In the genomic region with DNA sequence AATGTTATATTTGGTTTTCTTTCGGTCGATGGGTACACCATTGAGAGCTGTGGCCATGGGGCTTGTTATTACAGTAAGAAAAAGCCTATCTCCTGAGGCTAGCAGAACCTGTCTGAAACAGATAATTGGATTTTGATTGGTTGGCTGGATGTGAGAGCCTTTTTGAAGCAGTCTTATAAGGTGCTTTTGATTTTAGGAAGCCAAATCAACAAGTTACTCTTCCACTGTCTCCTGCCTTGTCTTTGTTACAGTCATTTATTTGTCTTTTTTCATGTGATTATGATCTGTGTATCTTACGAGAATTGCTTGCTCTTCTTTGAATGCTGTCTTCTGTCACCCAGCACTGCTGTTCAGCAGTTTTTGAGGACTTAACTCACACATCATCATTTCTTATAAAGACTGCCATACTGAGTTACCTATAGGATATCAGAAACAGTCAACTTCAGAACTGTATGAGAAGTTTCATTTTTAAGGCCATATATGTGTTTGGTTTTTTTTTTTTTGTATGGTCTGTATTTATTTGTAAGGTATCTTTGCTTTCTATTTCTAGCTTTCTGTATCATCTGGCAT, we compare ENCODE assay signal across 20 cellular contexts. TPM values are rescaled to one million over a fixed set of nuclear protein-coding genes. Genes with fewer than 3 reads are reported as not detected.
A peak's percentile ranks its signal among the peaks of the same experiment; 100 is the strongest.
DNase-seq lines count a peak whose midpoint lies in the region; ATAC-seq and TF ChIP-seq lines count a peak whose summit lies in the region.
"Had no signal": no experiment of that assay in that cellular context is flagged by ENCODE, and none has a peak within 500 bp of the region (broad histone marks: within the 10 kb centered on the region; RNA-seq: fewer than 3 reads in every experiment).

No MANE protein-coding gene starts in this region.

- no peak for ATAC-seq in activated naive CD8-positive, alpha-beta T cell treated with anti-CD3 and anti-CD28 coated beads, Interleukin-2, amount 10 ng/mL, durations not matched to agents 7 days and 5 days (ENCODE audit: low read depth)
- no peak for ATAC-seq in activated naive CD8-positive, alpha-beta T cell treated with anti-CD3 and anti-CD28 coated beads, Interleukin-2, amount 50 U/mL, for 24 hours
- ATAC-seq in gastrocnemius medialis (no peak), GM18498 (IDR thresholded peaks at IDR 0.05; ENCODE audit: unreplicated experiment) (no peak)

- in situ Hi-C loops in gastrocnemius medialis (cut with MboI; ENCODE audit: low sequenced_read_pairs in 4 of 4), result no loop called here

- no peaks in the 10 kb centered on the region for H3K9me3 ChIP-seq in gastrocnemius medialis
- H3K9me3 ChIP-seq: esophagus squamous epithelium, upper lobe of left lung had no signal

- H3K4me3 Mint-ChIP-seq in activated naive CD8-positive, alpha-beta T cell treated with anti-CD3 and anti-CD28 coated beads, Interleukin-2, amount 10 ng/mL, durations not matched to agents 7 days and 5 days, result peak overlapping the region; percentile 33
- H3K4me3 Mint-ChIP-seq in activated naive CD8-positive, alpha-beta T cell treated with anti-CD3 and anti-CD28 coated beads, Interleukin-2, amount 50 U/mL, for 24 hours, result no peak overlapping the region
- no peak overlapping the region for H3K4me3 Mint-ChIP-seq in chondrocyte (ENCODE audit: unreplicated experiment)
- H3K4me3 Mint-ChIP-seq: CD8-positive, alpha-beta memory T cell had no signal

- TF ChIP-seq CTCF in LNCaP clone FGC (IDR thresholded peaks at IDR 0.05; ENCODE audit: control insufficient read depth, extremely low read depth, insufficient read depth), result no peak
- no peak for TF ChIP-seq CTCF in chondrocyte (IDR thresholded peaks at IDR 0.05)
- no peak for TF ChIP-seq CTCF in gastrocnemius medialis (IDR thresholded peaks at IDR 0.05 in 4 of 5, conservative IDR thresholded peaks at IDR 0.05 in 1 of 5)

- no peaks in the 10 kb centered on the region for H3K27me3 Mint-ChIP-seq in activated naive CD8-positive, alpha-beta T cell treated with anti-CD3 and anti-CD28 coated beads, Interleukin-2, amount 10 ng/mL, durations not matched to agents 7 days and 5 days
- H3K27me3 Mint-ChIP-seq in activated naive CD8-positive, alpha-beta T cell treated with anti-CD3 and anti-CD28 coated beads, Interleukin-2, amount 50 U/mL, for 24 hours, result no peaks in the 10 kb centered on the region
- no peaks in the 10 kb centered on the region for H3K27me3 Mint-ChIP-seq in chondrocyte (ENCODE audit: low read depth)

- H3K4me1 Mint-ChIP-seq in activated naive CD8-positive, alpha-beta T cell treated with anti-CD3 and anti-CD28 coated beads, Interleukin-2, amount 10 ng/mL, durations not matched to agents 7 days and 5 days, result peaks cover 18% of the 10 kb centered on the region
- peaks cover 63% of the 10 kb centered on the region for H3K4me1 Mint-ChIP-seq in activated naive CD8-positive, alpha-beta T cell treated with anti-CD3 and anti-CD28 coated beads, Interleukin-2, amount 50 U/mL, for 24 hours
- peaks cover 88% of the 10 kb centered on the region for H3K4me1 Mint-ChIP-seq in chondrocyte (ENCODE audit: low read depth)

- TF ChIP-seq POLR2A in gastrocnemius medialis (IDR thresholded peaks at IDR 0.05), result no peak

- H3K4me3 ChIP-seq in LNCaP clone FGC (ENCODE audit: low read depth, low read length), result peak overlapping the region; percentile 15
- no peak overlapping the region for H3K4me3 ChIP-seq in gastrocnemius medialis
- H3K4me3 ChIP-seq: esophagus squamous epithelium, PC-9, upper lobe of left lung had no signal

- POLR2A ChIA-PET in activated naive CD8-positive, alpha-beta T cell treated with anti-CD3 and anti-CD28 coated beads, Interleukin-2, amount 10 ng/mL, durations not matched to agents 7 days and 5 days (lab: Charles Lee), result no interaction called here

- H3K27me3 ChIP-seq in gastrocnemius medialis, result no peaks in the 10 kb centered on the region
- H3K27me3 ChIP-seq: esophagus squamous epithelium, upper lobe of left lung had no signal

- peaks cover 90 to 93% of the 10 kb centered on the region in 2 donors for H3K4me1 ChIP-seq in gastrocnemius medialis

- H3K27ac ChIP-seq in gastrocnemius medialis, result peak overlapping the region in 3 of 4 donors; percentile 62 to 70 (median 67)
- H3K27ac ChIP-seq: PC-9 had no signal

- no peaks in the 10 kb centered on the region for H3K36me3 ChIP-seq in gastrocnemius medialis
- H3K36me3 ChIP-seq: esophagus squamous epithelium, upper lobe of left lung had no signal

- no peak overlapping the region for H3K27ac Mint-ChIP-seq in activated naive CD8-positive, alpha-beta T cell treated with anti-CD3 and anti-CD28 coated beads, Interleukin-2, amount 10 ng/mL, durations not matched to agents 7 days and 5 days
- no peak overlapping the region for H3K27ac Mint-ChIP-seq in activated naive CD8-positive, alpha-beta T cell treated with anti-CD3 and anti-CD28 coated beads, Interleukin-2, amount 50 U/mL, for 24 hours
- H3K27ac Mint-ChIP-seq in chondrocyte (ENCODE audit: unreplicated experiment), result peak overlapping the region; percentile 71

- intact Hi-C loops in gastrocnemius medialis (cut with DNase I; ENCODE audit: low total_unique reads), result no loop called here

- H3K36me3 Mint-ChIP-seq in activated naive CD8-positive, alpha-beta T cell treated with anti-CD3 and anti-CD28 coated beads, Interleukin-2, amount 10 ng/mL, durations not matched to agents 7 days and 5 days, result peaks cover 12% of the 10 kb centered on the region
- peaks cover 2% of the 10 kb centered on the region for H3K36me3 Mint-ChIP-seq in activated naive CD8-positive, alpha-beta T cell treated with anti-CD3 and anti-CD28 coated beads, Interleukin-2, amount 50 U/mL, for 24 hours (ENCODE audit: low read depth)
- peaks cover 6% of the 10 kb centered on the region for H3K36me3 Mint-ChIP-seq in chondrocyte (ENCODE audit: low read depth)

- DNase-seq in activated naive CD8-positive, alpha-beta T cell treated with anti-CD3 and anti-CD28 coated beads, Interleukin-2, amount 10 ng/mL, durations not matched to agents 7 days and 5 days, result no peak
- DNase-seq in activated naive CD8-positive, alpha-beta T cell treated with anti-CD3 and anti-CD28 coated beads, Interleukin-2, amount 50 U/mL, for 24 hours, result no peak
- DNase-seq in LNCaP clone FGC (ENCODE audit: low read depth), result peak; percentile 17
- DNase-seq in chondrocyte (ENCODE audit: low spot score), result no peak
- DNase-seq in gastrocnemius medialis, result no peak
- no peak for DNase-seq in anterior cingulate cortex (lab: John Stamatoyannopoulos, UW)
- no peak for DNase-seq in NCI-H226
- DNase-seq: activated CD4-positive, CD25-positive, alpha-beta regulatory T cell; activated gamma-delta T cell treated with Interleukin-2 at 50 U/mL for 16 hours; CD8-positive, alpha-beta memory T cell; DMS79; effector CD4-positive, alpha-beta T cell; esophagus squamous epithelium; NCI-H1694 treated with DMSO at 0.1 percent for 48 hours; NCI-H748 treated with DMSO at 0.1 percent for 48 hours; PC-9; SIG-M5; stimulated activated CD4-positive, alpha-beta T cell treated with anti-CD3 and anti-CD28 coated beads, Interleukin-4, amount 100 ng/mL, for 1 hour; upper lobe of left lung had no signal

- no peaks in the 10 kb centered on the region for H3K9me3 Mint-ChIP-seq in activated naive CD8-positive, alpha-beta T cell treated with anti-CD3 and anti-CD28 coated beads, Interleukin-2, amount 10 ng/mL, durations not matched to agents 7 days and 5 days
- no peaks in the 10 kb centered on the region for H3K9me3 Mint-ChIP-seq in activated naive CD8-positive, alpha-beta T cell treated with anti-CD3 and anti-CD28 coated beads, Interleukin-2, amount 50 U/mL, for 24 hours
- no peaks in the 10 kb centered on the region for H3K9me3 Mint-ChIP-seq in chondrocyte (ENCODE audit: low read depth)
- H3K9me3 Mint-ChIP-seq: CD8-positive, alpha-beta memory T cell had no signal

RNA-seq across cellular contexts. Expression of a gene that starts 51.1 kb away (rescaled TPM):
- total RNA-seq in activated naive CD8-positive, alpha-beta T cell treated with anti-CD3 and anti-CD28 coated beads, Interleukin-2, amount 10 ng/mL, durations not matched to agents 7 days and 5 days, result 10 to 100 TPM; 29.0 to 31.8 TPM
- total RNA-seq in chondrocyte, result 138 to 191 TPM (median 184 TPM) in 3 replicates
- total RNA-seq in gastrocnemius medialis, result 100 to 1,000 TPM in 2 of 4 donors, 10 to 100 TPM in 2; 66.9 to 128 (median 107) TPM
